In the genomic region with DNA sequence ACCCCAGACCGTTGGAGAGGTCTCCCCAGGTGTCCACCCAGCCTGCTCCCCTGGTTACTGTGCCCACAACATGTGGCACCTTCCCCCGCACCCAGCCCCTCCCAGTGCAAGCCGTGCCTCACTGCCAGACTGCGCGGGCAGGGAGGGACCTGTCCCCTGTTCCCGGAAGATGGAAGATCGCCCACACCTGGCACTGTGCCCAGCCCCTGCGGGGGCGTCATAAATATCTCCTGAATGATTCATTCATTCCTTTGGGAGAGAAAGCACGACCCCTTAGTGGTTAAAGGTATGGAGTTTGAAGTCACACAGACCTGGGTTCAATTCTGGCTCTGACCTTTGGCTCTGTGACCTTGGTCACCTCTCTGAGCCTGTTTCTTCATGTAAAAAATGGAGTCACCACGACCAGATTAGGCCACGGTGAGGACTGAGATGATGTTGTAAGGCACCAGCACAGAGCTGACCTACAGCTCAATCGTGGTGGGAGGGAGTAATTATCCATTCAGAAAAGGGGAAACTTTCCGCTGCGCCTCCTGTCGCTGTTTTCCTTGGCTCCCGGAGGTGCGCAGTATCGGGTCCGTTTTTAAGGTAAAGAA, we compare ENCODE assay signal across 8 cellular contexts. TPM values are rescaled to one million over a fixed set of nuclear protein-coding genes. Genes with fewer than 3 reads are reported as not detected.
DNase-seq lines count a peak whose midpoint lies in the region; ATAC-seq and TF ChIP-seq lines count a peak whose summit lies in the region.

No MANE protein-coding gene starts in this region.

- H3K27ac Mint-ChIP-seq in type B pancreatic cell: no peak overlapping the region

- H3K4me3 Mint-ChIP-seq in type B pancreatic cell: peak overlapping the region; percentile 81

- peaks cover 4% of the 10 kb centered on the region for H3K4me1 Mint-ChIP-seq in type B pancreatic cell (ENCODE audit: unreplicated experiment)

- H3K4me3 ChIP-seq in astrocyte of the cerebellum (ENCODE audit: low read depth, low read length): peak overlapping the region; percentile 26

- intact Hi-C loops in Right ventricle myocardium superior (cut with DNase I) (no loop called here), Right ventricle myocardium inferior (cut with DNase I) (no loop called here)

- no peaks in the 10 kb centered on the region for H3K9me3 Mint-ChIP-seq in type B pancreatic cell

- peak; percentile 19 for ATAC-seq in Right ventricle myocardium superior (ENCODE audit: poor library complexity)
- ATAC-seq in Right ventricle myocardium inferior: no peak
- no peak for ATAC-seq in GM21367 (IDR thresholded peaks at IDR 0.05; ENCODE audit: unreplicated experiment)

- no peaks in the 10 kb centered on the region for H3K36me3 Mint-ChIP-seq in type B pancreatic cell

- H3K27me3 Mint-ChIP-seq in type B pancreatic cell: peaks cover 62% of the 10 kb centered on the region

- in situ Hi-C loops in astrocyte of the cerebellum (cut with HindIII; ENCODE audit: low sequenced_read_pairs): no loop called here

- no peak for TF ChIP-seq CTCF in astrocyte of the cerebellum (IDR thresholded peaks at IDR 0.05; ENCODE audit: low read depth, low read length, missing control alignments)
- no peak for TF ChIP-seq CTCF in type B pancreatic cell (conservative IDR thresholded peaks at IDR 0.05)

- DNase-seq in Right ventricle myocardium superior: no peak
- no peak for DNase-seq in Right ventricle myocardium inferior (ENCODE audit: missing footprints)
- no peak for DNase-seq in astrocyte of the cerebellum (ENCODE audit: low read depth)
- DNase-seq in kidney glomerular epithelial cell (lab: John Stamatoyannopoulos, UW): peak; percentile 54
- DNase-seq in type B pancreatic cell (ENCODE audit: extremely low spot score, unreplicated experiment): no peak
- no peak for DNase-seq in stimulated activated CD4-positive, alpha-beta T cell treated with anti-CD3 and anti-CD28 coated beads, Interleukin-2, amount 100 ng/mL, for 48 hours
- no peak for DNase-seq in cerebellar cortex (ENCODE audit: low spot score)

RNA-seq across cellular contexts. Expression of a gene that starts 0.5 kb away (rescaled TPM):
- 0.13 TPM for total RNA-seq in Right ventricle myocardium superior
- total RNA-seq in Right ventricle myocardium inferior: 0.32 TPM
- total RNA-seq in type B pancreatic cell (ENCODE audit: low replicate concordance): 0.24 and 0.55 TPM in 2 replicates

RNA-seq across cellular contexts. Expression of a gene that starts 34.2 kb away (rescaled TPM):
- total RNA-seq in Right ventricle myocardium superior (66.8 TPM), Right ventricle myocardium inferior (62.5 TPM), type B pancreatic cell (ENCODE audit: low replicate concordance) (21.2 and 95.6 TPM in 2 replicates)

RNA-seq across cellular contexts. Expression of a gene that starts 47.3 kb away (rescaled TPM):
- total RNA-seq in Right ventricle myocardium superior: not detected
- total RNA-seq in Right ventricle myocardium inferior: not detected
- 0.77 and 2.6 TPM in 2 replicates for total RNA-seq in type B pancreatic cell (ENCODE audit: low replicate concordance)
